8 cellular contexts compared by ENCODE assay signal in genomic region chr7:152313879-152314604, GRCh38.
DNase-seq lines count a peak whose midpoint lies in the region; ATAC-seq and TF ChIP-seq lines count a peak whose summit lies in the region.

No MANE protein-coding gene starts in this region.

- peaks cover 39% of the 10 kb centered on the region for H3K36me3 Mint-ChIP-seq in CD8-positive, alpha-beta T cell
- H3K36me3 Mint-ChIP-seq in activated CD4-positive, alpha-beta memory T cell treated with anti-CD3 and anti-CD28 coated beads, Interleukin-2, amount 10 ng/mL, durations not matched to agents 7 days and 5 days (ENCODE audit: low read depth), result peaks cover 27% of the 10 kb centered on the region

- no peak overlapping the region for H3K27ac ChIP-seq in CD8-positive, alpha-beta T cell (ENCODE audit: low read depth, low read length)
- no peak overlapping the region for H3K27ac ChIP-seq in fibroblast of lung (ENCODE audit: insufficient read depth, low read length)
- H3K27ac ChIP-seq in psoas muscle, result peak overlapping the region; percentile 50

- no peaks in the 10 kb centered on the region for H3K79me2 ChIP-seq in fibroblast of lung (ENCODE audit: control insufficient read depth, insufficient read depth, low read length)

- intact Hi-C loops in CD8-positive, alpha-beta T cell (cut with DNase I, micrococcal nuclease), result loop anchor here in 1 of 2 experiments (2.0 kb wide), 1 partner anchor 13 kb away; no protein-coding TSS in a partner anchor
- intact Hi-C loops in psoas muscle (cut with DNase I), result no loop called here

- H4K20me1 ChIP-seq in fibroblast of lung (ENCODE audit: control insufficient read depth, extremely low read depth, insufficient read depth, low read length), result no peaks in the 10 kb centered on the region

- POLR2A ChIA-PET in CD8-positive, alpha-beta T cell (lab: Charles Lee), result interaction anchor here (1.5 kb wide), 1 partner anchor 150 kb away, joined by 4 read pairs; no protein-coding TSS in a partner anchor
- POLR2A ChIA-PET in activated CD4-positive, alpha-beta memory T cell treated with anti-CD3 and anti-CD28 coated beads, Interleukin-2, amount 10 ng/mL, durations not matched to agents 7 days and 5 days (lab: Charles Lee), result interaction anchor here (1.0 kb wide), 1 partner anchor 121 kb away, joined by 3 read pairs; no protein-coding TSS in a partner anchor

- H3K27me3 Mint-ChIP-seq in CD8-positive, alpha-beta T cell (ENCODE audit: low read depth), result no peaks in the 10 kb centered on the region
- H3K27me3 Mint-ChIP-seq in activated CD4-positive, alpha-beta memory T cell treated with anti-CD3 and anti-CD28 coated beads, Interleukin-2, amount 10 ng/mL, durations not matched to agents 7 days and 5 days, result no peaks in the 10 kb centered on the region

- no peaks in the 10 kb centered on the region for H3K27me3 ChIP-seq in CD8-positive, alpha-beta T cell (ENCODE audit: insufficient read depth, low read length)
- H3K27me3 ChIP-seq in fibroblast of lung (ENCODE audit: control insufficient read depth, insufficient read depth, low read length), result no peaks in the 10 kb centered on the region
- H3K27me3 ChIP-seq in psoas muscle (ENCODE audit: insufficient read depth in 3 of 3, low read length in 2 of 3), result no peaks in the 10 kb centered on the region

- peak overlapping the region; percentile 17 for H3K4me2 ChIP-seq in fibroblast of lung (ENCODE audit: extremely low read depth, insufficient read depth, low read length)

- no peaks in the 10 kb centered on the region for H3K9me3 Mint-ChIP-seq in CD8-positive, alpha-beta T cell
- no peaks in the 10 kb centered on the region for H3K9me3 Mint-ChIP-seq in activated CD4-positive, alpha-beta memory T cell treated with anti-CD3 and anti-CD28 coated beads, Interleukin-2, amount 10 ng/mL, durations not matched to agents 7 days and 5 days

- no peak overlapping the region for H2AFZ ChIP-seq in fibroblast of lung (ENCODE audit: low read length)

- H3K4me3 ChIP-seq in CD8-positive, alpha-beta T cell (ENCODE audit: low read depth, low read length), result no peak overlapping the region
- H3K4me3 ChIP-seq in fibroblast of lung (replicated peaks in 1 of 4; ENCODE audit: control extremely low read depth in 1 of 4, insufficient read depth in 1 of 4, low read depth in 3 of 4, low read length in 4 of 4), result no peak overlapping the region
- H3K4me3 ChIP-seq in psoas muscle, result peak overlapping the region; percentile 12

- CTCF ChIA-PET in CD8-positive, alpha-beta T cell (lab: Charles Lee), result no interaction called here
- CTCF ChIA-PET in activated CD4-positive, alpha-beta memory T cell treated with anti-CD3 and anti-CD28 coated beads, Interleukin-2, amount 10 ng/mL, durations not matched to agents 7 days and 5 days (lab: Charles Lee), result interaction anchor here (0.8 kb wide), 1 partner anchor 23 kb away, joined by 3 read pairs; no protein-coding TSS in a partner anchor

- peak overlapping the region; percentile 12 for H3K4me3 Mint-ChIP-seq in CD8-positive, alpha-beta T cell
- H3K4me3 Mint-ChIP-seq in activated CD4-positive, alpha-beta memory T cell treated with anti-CD3 and anti-CD28 coated beads, Interleukin-2, amount 10 ng/mL, durations not matched to agents 7 days and 5 days, result no peak overlapping the region

- WGBS in psoas muscle, 3 donors, result 54 to 75% (median 66%) methylated on average over 1 of the region's 1 CpG

- no peaks in the 10 kb centered on the region for H3K9me3 ChIP-seq in CD8-positive, alpha-beta T cell (ENCODE audit: low read length)
- H3K9me3 ChIP-seq in fibroblast of lung (ENCODE audit: control insufficient read depth, insufficient read depth, low read depth, low read length), result no peaks in the 10 kb centered on the region
- no peaks in the 10 kb centered on the region for H3K9me3 ChIP-seq in psoas muscle

- H3K27ac Mint-ChIP-seq in CD8-positive, alpha-beta T cell, result peak overlapping the region; percentile 8
- no peak overlapping the region for H3K27ac Mint-ChIP-seq in activated CD4-positive, alpha-beta memory T cell treated with anti-CD3 and anti-CD28 coated beads, Interleukin-2, amount 10 ng/mL, durations not matched to agents 7 days and 5 days

- DNase-seq in CD8-positive, alpha-beta T cell, result peak in 1 of 7 experiments; percentile 34
- DNase-seq in Kasumi-1 (lab: John Stamatoyannopoulos, UW) (peak; percentile 46 to 58), RKO (ENCODE audit: low spot score) (peak; percentile 93), fibroblast of lung (ENCODE audit: low read depth in 2 of 2) (peak; percentile 91 to 94), psoas muscle (no peak)
- DNase-seq in activated CD4-positive, alpha-beta memory T cell treated with anti-CD3 and anti-CD28 coated beads, Interleukin-2, amount 10 ng/mL, durations not matched to agents 7 days and 5 days, result no peak
- DNase-seq in activated CD4-positive, alpha-beta T cell treated with anti-CD3 and anti-CD28 coated beads for 48 hours, result no peak

- no peaks in the 10 kb centered on the region for H3K36me3 ChIP-seq in CD8-positive, alpha-beta T cell (ENCODE audit: insufficient read depth, low read length)
- H3K36me3 ChIP-seq in fibroblast of lung (ENCODE audit: control insufficient read depth, insufficient read depth, low read length) (no peaks in the 10 kb centered on the region), psoas muscle (ENCODE audit: insufficient read depth in 1 of 2, low read depth in 1 of 2) (peaks cover 0 to 23% of the 10 kb centered on the region in 2 donors)

- no peak overlapping the region for H3K9ac ChIP-seq in fibroblast of lung (ENCODE audit: insufficient read depth, low read length)

- peak; percentile 89 for ATAC-seq in CD8-positive, alpha-beta T cell
- peak in 3 of 4 donors; percentile 57 to 77 (median 69) for ATAC-seq in psoas muscle
- no peak for ATAC-seq in GM18511 (IDR thresholded peaks at IDR 0.05; ENCODE audit: unreplicated experiment)

- peaks cover 37% of the 10 kb centered on the region for H3K4me1 Mint-ChIP-seq in CD8-positive, alpha-beta T cell (ENCODE audit: low read depth)
- H3K4me1 Mint-ChIP-seq in activated CD4-positive, alpha-beta memory T cell treated with anti-CD3 and anti-CD28 coated beads, Interleukin-2, amount 10 ng/mL, durations not matched to agents 7 days and 5 days, result peaks cover 6% of the 10 kb centered on the region

- H3K4me1 ChIP-seq in CD8-positive, alpha-beta T cell (ENCODE audit: insufficient read depth, low read length), result peaks cover 10% of the 10 kb centered on the region
- no peaks in the 10 kb centered on the region for H3K4me1 ChIP-seq in fibroblast of lung (ENCODE audit: control insufficient read depth, extremely low read depth, insufficient read depth, low read length)
- H3K4me1 ChIP-seq in psoas muscle, result peaks cover 41% of the 10 kb centered on the region

- no peak for TF ChIP-seq CTCF in CD8-positive, alpha-beta T cell (IDR thresholded peaks at IDR 0.05)
- TF ChIP-seq CTCF in fibroblast of lung (conservative IDR thresholded peaks at IDR 0.05 in 1 of 2, IDR thresholded peaks at IDR 0.05 in 1 of 2; ENCODE audit: low read depth in 1 of 2, low read length in 2 of 2) (no peak), psoas muscle (IDR thresholded peaks at IDR 0.05) (no peak)

Comparison
In these comparisons a context has a peak if more than half of its experiments do, and no peak if none do; other contexts are left out.
1. DNase-seq: peak in Kasumi-1 (2 of 2), RKO (single experiment) and fibroblast of lung (2 of 2); none in psoas muscle (0 of 2), activated CD4-positive, alpha-beta memory T cell treated with anti-CD3 and anti-CD28 coated beads, Interleukin-2, amount 10 ng/mL, durations not matched to agents 7 days and 5 days (single experiment) and activated CD4-positive, alpha-beta T cell treated with anti-CD3 and anti-CD28 coated beads for 48 hours (single experiment).